In the genomic region with DNA sequence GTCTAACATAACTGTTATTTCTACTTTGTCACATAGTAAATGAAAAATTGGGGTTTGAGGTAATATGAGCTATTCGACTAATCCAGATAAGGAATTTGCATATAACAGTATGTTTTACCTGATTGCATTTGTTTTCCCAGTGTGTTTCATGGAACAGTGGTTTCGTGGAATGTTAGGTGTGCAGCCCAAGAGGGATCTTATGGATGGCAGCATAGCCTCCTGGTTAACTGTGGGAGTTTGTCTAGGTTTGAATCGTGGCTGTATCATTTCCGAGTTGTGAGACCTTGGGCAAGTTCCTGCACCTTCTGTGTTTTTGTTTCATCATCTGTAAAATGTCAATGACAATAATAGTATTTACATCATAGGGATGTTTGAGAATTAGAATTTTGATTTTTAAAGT, we compare ENCODE assay signal across 18 cellular contexts. TPM values are rescaled to one million over a fixed set of nuclear protein-coding genes. Genes with fewer than 3 reads are reported as not detected.
"Had no signal": no experiment of that assay in that cellular context is flagged by ENCODE, and none has a peak within 500 bp of the region (broad histone marks: within the 10 kb centered on the region; RNA-seq: fewer than 3 reads in every experiment).

No MANE protein-coding gene starts in this region.

- ATAC-seq: activated CD4-positive, alpha-beta T cell treated with anti-CD3 and anti-CD28 coated beads for 36 hours; activated T-helper 17 cell treated with anti-CD3 and anti-CD28 coated beads, Interleukin-2, amount 50 U/mL, for 72 hours; gastroesophageal sphincter; heart left ventricle; naive thymus-derived CD8-positive, alpha-beta T cell had no signal

- H3K27ac ChIP-seq: adrenal gland, colonic mucosa, dorsolateral prefrontal cortex, heart left ventricle, left ventricle myocardium inferior, thoracic aorta, vagina had no signal

- H3K36me3 ChIP-seq: adrenal gland, colonic mucosa, gastroesophageal sphincter, heart left ventricle, left ventricle myocardium inferior, thoracic aorta, vagina had no signal

- H3K4me3 ChIP-seq: adrenal gland, colonic mucosa, dorsolateral prefrontal cortex, gastroesophageal sphincter, heart left ventricle, left ventricle myocardium inferior, thoracic aorta, vagina had no signal

- DNase-seq: activated B cell treated with CpG ODN at 0.5 μM for 24 hours; activated CD4-positive, alpha-beta T cell treated with anti-CD3 and anti-CD28 coated beads for 36 hours; activated CD4-positive, alpha-beta T cell treated with anti-CD3 and anti-CD28 coated beads, Interleukin-2, amount 50 U/mL, for 4 hours; activated CD8-positive, alpha-beta memory T cell treated with anti-CD3 and anti-CD28 coated beads for 24 hours; activated CD8-positive, alpha-beta memory T cell treated with anti-CD3 and anti-CD28 coated beads, Interleukin-2, amount 50 U/mL, for 4 hours; activated T-cell treated with anti-CD3 and anti-CD28 coated beads, Interleukin-2, amount 50 U/mL, for 24 hours; adrenal gland; colonic mucosa; dorsolateral prefrontal cortex; heart left ventricle; left ventricle myocardium inferior; naive thymus-derived CD8-positive, alpha-beta T cell; stimulated activated CD4-positive, alpha-beta T cell treated with anti-CD3 and anti-CD28 coated beads, Interleukin-4, amount 100 ng/mL, for 24 hours; stimulated activated naive CD4-positive, alpha-beta T cell treated with Interleukin-2 at 50 U/mL for 16 hours had no signal

- H3K9me3 ChIP-seq: adrenal gland, colonic mucosa, gastroesophageal sphincter, heart left ventricle, left ventricle myocardium inferior, thoracic aorta, vagina had no signal

- H3K4me1 ChIP-seq: adrenal gland, colonic mucosa, heart left ventricle, left ventricle myocardium inferior, vagina had no signal

- H3K27me3 ChIP-seq: adrenal gland, colonic mucosa, gastroesophageal sphincter, vagina had no signal

RNA-seq across cellular contexts. Expression of a gene that starts 7.9 kb away (rescaled TPM):
- total RNA-seq: activated B cell treated with CpG ODN at 0.5 μM for 24 hours; activated CD4-positive, alpha-beta T cell treated with anti-CD3 and anti-CD28 coated beads for 36 hours; activated T-helper 17 cell treated with anti-CD3 and anti-CD28 coated beads, Interleukin-2, amount 50 U/mL, for 72 hours; naive thymus-derived CD8-positive, alpha-beta T cell had no signal
